In the genomic region with DNA sequence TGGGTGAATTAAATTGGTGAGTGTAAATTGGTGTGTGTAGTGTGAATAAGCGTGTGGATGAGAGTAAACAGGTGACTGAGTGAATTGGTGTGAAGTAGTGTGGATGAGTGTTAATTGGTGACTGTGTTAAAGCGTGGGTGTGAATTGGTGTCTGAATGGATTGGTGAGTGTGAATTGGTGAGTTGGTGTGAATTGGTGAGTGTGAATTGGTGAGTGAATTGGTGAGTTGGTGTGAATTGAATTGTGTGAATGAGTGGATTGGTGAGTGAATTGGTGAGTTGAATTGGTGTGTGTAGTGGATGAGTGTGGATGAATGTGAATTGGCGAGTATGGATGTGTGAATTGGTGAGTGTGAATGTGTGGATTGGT, we compare ENCODE assay signal across 2 cellular contexts.
A peak's percentile ranks its signal among the peaks of the same experiment; 100 is the strongest.
TF ChIP-seq lines count a peak whose summit lies in the region.

No MANE protein-coding gene starts in this region.

TF ChIP-seq in HEK293, 187 proteins besides CTCF, POLR2A, EP300 and RAD21:
- TF ChIP-seq, protein P1, sequence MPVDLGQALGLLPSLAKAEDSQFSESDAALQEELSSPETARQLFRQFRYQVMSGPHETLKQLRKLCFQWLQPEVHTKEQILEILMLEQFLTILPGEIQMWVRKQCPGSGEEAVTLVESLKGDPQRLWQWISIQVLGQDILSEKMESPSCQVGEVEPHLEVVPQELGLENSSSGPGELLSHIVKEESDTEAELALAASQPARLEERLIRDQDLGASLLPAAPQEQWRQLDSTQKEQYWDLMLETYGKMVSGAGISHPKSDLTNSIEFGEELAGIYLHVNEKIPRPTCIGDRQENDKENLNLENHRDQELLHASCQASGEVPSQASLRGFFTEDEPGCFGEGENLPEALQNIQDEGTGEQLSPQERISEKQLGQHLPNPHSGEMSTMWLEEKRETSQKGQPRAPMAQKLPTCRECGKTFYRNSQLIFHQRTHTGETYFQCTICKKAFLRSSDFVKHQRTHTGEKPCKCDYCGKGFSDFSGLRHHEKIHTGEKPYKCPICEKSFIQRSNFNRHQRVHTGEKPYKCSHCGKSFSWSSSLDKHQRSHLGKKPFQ (tag by site-specific recombination; IDR thresholded peaks at IDR 0.05): peak; percentile 100
- TF ChIP-seq MEIS1 (CRISPR knock-in tag; IDR thresholded peaks at IDR 0.05; ENCODE audit: borderline replicate concordance): no peak

TF ChIP-seq in K562, 482 proteins besides CTCF, POLR2A, EP300 and RAD21:
- TF ChIP-seq NCOA1 (IDR thresholded peaks at IDR 0.05; ENCODE audit: low read depth) (peak; percentile 25; the same call in 1 of the 2 replicates), ZNF445 (CRISPR knock-in tag; IDR thresholded peaks at IDR 0.05; ENCODE audit: low read depth) (no peak), HDAC1 (IDR thresholded peaks at IDR 0.05) (peak in 1 of 2 experiments; percentile 31; a peak in 1 of 4 replicates)
